1 cellular context compared by ENCODE assay signal in genomic region chr17:74990581-74991105, GRCh38.
TF ChIP-seq lines count a peak whose summit lies in the region.

No MANE protein-coding gene starts in this region.

TF ChIP-seq in IMR-90, 13 proteins besides CTCF, POLR2A, EP300 and RAD21:
- no peak for TF ChIP-seq CEBPB (IDR thresholded peaks at IDR 0.05; ENCODE audit: low read depth, low read length)
- TF ChIP-seq BHLHE40 (IDR thresholded peaks at IDR 0.05; ENCODE audit: low read depth, low read length), result no peak
- TF ChIP-seq CHD1 (IDR thresholded peaks at IDR 0.05; ENCODE audit: low read depth, low read length), result no peak
- TF ChIP-seq RFX5 (IDR thresholded peaks at IDR 0.05; ENCODE audit: low read depth, low read length), result no peak
- TF ChIP-seq ELK1 (IDR thresholded peaks at IDR 0.05; ENCODE audit: borderline replicate concordance, low read depth, low read length), result no peak
- no peak for TF ChIP-seq MXI1 (IDR thresholded peaks at IDR 0.05; ENCODE audit: borderline replicate concordance, low read depth, low read length)
- no peak for TF ChIP-seq NFE2L2 (IDR thresholded peaks at IDR 0.05; ENCODE audit: low read depth, low read length)
- TF ChIP-seq SMC3 (IDR thresholded peaks at IDR 0.05; ENCODE audit: low read depth, low read length), result no peak
- TF ChIP-seq USF2 (IDR thresholded peaks at IDR 0.05; ENCODE audit: low read depth, low read length), result no peak
